1 cellular context compared by ENCODE assay signal in the genomic region with DNA sequence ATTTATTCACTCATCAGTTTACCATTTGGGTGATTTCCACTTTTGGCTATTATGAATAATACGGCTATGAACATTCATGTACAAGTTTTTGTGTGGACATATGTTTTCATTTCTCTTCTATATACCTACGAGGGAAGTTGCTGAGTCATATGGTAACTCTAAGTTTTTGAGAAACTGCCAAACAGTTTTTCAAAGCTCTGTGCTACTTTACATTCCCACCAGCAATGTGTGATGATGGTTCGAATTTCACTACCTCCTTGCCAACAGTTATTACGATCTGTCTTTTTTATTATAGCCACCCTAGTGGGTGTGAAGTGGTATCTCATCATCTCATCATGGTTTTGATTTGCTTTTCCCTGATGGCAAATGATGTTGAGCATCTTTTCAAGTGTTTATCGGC.
TF ChIP-seq lines count a peak whose summit lies in the region.

No MANE protein-coding gene starts in this region.

TF ChIP-seq in K562, 482 proteins besides CTCF, POLR2A, EP300 and RAD21 (continued from another document):
- TF ChIP-seq ZNF274 (IDR thresholded peaks at IDR 0.05; ENCODE audit: borderline replicate concordance, low read depth, low read length) (no peak), CXXC5 (CRISPR knock-in tag; IDR thresholded peaks at IDR 0.05) (no peak), NR3C1 (CRISPR knock-in tag; IDR thresholded peaks at IDR 0.05) (no peak), SAP30 (IDR thresholded peaks at IDR 0.05; ENCODE audit: borderline replicate concordance, insufficient read depth, low read depth, low read length, poor library complexity, severe bottlenecking) (no peak), SREBF1 (IDR thresholded peaks at IDR 0.05; ENCODE audit: borderline replicate concordance, low read depth, low read length) (no peak), ZNF311 (CRISPR knock-in tag; IDR thresholded peaks at IDR 0.05) (no peak), SPI1 (IDR thresholded peaks at IDR 0.05; ENCODE audit: borderline replicate concordance, low read depth, low read length) (no peak), NFE2L1 (tag; IDR thresholded peaks at IDR 0.05; ENCODE audit: borderline replicate concordance, low read depth) (peak; percentile 76), NFIX (CRISPR knock-in tag; IDR thresholded peaks at IDR 0.05; ENCODE audit: low read depth) (no peak), TCFL5 (CRISPR knock-in tag; conservative IDR thresholded peaks at IDR 0.05) (no peak), NONO (IDR thresholded peaks at IDR 0.05; ENCODE audit: low read depth in 2 of 2, low read length in 1 of 2) (no peak), THRAP3 (IDR thresholded peaks at IDR 0.05; ENCODE audit: borderline replicate concordance) (no peak), CBX5 (IDR thresholded peaks at IDR 0.05; ENCODE audit: borderline replicate concordance, low read depth) (no peak), MAFK (IDR thresholded peaks at IDR 0.05; ENCODE audit: low read length) (peak; percentile 53; the same call in 1 of the 2 replicates), GABPA (tag; conservative IDR thresholded peaks at IDR 0.05; ENCODE audit: low read depth) (no peak), WHSC1 (IDR thresholded peaks at IDR 0.05; ENCODE audit: low read length) (no peak), SRSF1 (IDR thresholded peaks at IDR 0.05; ENCODE audit: low read depth, low read length) (no peak), NCOR1 (IDR thresholded peaks at IDR 0.05) (no peak), CHCHD3 (CRISPR knock-in tag; IDR thresholded peaks at IDR 0.05) (no peak), PHF8 (IDR thresholded peaks at IDR 0.05; ENCODE audit: borderline replicate concordance, low read length) (no peak), C11orf30 (IDR thresholded peaks at IDR 0.05; ENCODE audit: low read depth) (peak; percentile 89), TOE1 (IDR thresholded peaks at IDR 0.05; ENCODE audit: borderline replicate concordance) (no peak), TOE1 (CRISPR knock-in tag; IDR thresholded peaks at IDR 0.05; ENCODE audit: borderline replicate concordance, low read depth) (no peak), RB1 (IDR thresholded peaks at IDR 0.05; ENCODE audit: low read depth) (no peak), TRIM24 (IDR thresholded peaks at IDR 0.05) (no peak), L3MBTL2 (IDR thresholded peaks at IDR 0.05) (no peak), NFE2 (IDR thresholded peaks at IDR 0.05; ENCODE audit: low read depth) (peak; percentile 84), SMARCC2 (IDR thresholded peaks at IDR 0.05; ENCODE audit: low read depth) (no peak), DIDO1 (tag; IDR thresholded peaks at IDR 0.05; ENCODE audit: low read depth) (no peak), ZBED1 (IDR thresholded peaks at IDR 0.05) (no peak), MAFF (IDR thresholded peaks at IDR 0.05; ENCODE audit: low read length) (peak; percentile 68; the same call in 1 of the 2 replicates)
- TF ChIP-seq, protein P1, sequence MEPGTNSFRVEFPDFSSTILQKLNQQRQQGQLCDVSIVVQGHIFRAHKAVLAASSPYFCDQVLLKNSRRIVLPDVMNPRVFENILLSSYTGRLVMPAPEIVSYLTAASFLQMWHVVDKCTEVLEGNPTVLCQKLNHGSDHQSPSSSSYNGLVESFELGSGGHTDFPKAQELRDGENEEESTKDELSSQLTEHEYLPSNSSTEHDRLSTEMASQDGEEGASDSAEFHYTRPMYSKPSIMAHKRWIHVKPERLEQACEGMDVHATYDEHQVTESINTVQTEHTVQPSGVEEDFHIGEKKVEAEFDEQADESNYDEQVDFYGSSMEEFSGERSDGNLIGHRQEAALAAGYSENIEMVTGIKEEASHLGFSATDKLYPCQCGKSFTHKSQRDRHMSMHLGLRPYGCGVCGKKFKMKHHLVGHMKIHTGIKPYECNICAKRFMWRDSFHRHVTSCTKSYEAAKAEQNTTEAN (CRISPR knock-in tag; IDR thresholded peaks at IDR 0.05) = no peak
- TF ChIP-seq, protein P2, sequence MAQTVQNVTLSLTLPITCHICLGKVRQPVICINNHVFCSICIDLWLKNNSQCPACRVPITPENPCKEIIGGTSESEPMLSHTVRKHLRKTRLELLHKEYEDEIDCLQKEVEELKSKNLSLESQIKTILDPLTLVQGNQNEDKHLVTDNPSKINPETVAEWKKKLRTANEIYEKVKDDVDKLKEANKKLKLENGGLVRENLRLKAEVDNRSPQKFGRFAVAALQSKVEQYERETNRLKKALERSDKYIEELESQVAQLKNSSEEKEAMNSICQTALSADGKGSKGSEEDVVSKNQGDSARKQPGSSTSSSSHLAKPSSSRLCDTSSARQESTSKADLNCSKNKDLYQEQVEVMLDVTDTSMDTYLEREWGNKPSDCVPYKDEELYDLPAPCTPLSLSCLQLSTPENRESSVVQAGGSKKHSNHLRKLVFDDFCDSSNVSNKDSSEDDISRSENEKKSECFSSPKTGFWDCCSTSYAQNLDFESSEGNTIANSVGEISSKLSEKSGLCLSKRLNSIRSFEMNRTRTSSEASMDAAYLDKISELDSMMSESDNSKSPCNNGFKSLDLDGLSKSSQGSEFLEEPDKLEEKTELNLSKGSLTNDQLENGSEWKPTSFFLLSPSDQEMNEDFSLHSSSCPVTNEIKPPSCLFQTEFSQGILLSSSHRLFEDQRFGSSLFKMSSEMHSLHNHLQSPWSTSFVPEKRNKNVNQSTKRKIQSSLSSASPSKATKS (CRISPR knock-in tag; IDR thresholded peaks at IDR 0.05) = no peak
- TF ChIP-seq, protein P3, sequence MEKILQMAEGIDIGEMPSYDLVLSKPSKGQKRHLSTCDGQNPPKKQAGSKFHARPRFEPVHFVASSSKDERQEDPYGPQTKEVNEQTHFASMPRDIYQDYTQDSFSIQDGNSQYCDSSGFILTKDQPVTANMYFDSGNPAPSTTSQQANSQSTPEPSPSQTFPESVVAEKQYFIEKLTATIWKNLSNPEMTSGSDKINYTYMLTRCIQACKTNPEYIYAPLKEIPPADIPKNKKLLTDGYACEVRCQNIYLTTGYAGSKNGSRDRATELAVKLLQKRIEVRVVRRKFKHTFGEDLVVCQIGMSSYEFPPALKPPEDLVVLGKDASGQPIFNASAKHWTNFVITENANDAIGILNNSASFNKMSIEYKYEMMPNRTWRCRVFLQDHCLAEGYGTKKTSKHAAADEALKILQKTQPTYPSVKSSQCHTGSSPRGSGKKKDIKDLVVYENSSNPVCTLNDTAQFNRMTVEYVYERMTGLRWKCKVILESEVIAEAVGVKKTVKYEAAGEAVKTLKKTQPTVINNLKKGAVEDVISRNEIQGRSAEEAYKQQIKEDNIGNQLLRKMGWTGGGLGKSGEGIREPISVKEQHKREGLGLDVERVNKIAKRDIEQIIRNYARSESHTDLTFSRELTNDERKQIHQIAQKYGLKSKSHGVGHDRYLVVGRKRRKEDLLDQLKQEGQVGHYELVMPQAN (IDR thresholded peaks at IDR 0.05; ENCODE audit: borderline replicate concordance) = no peak
